In genomic region chr1:35506960-35507901, GRCh38 we compare ENCODE assay signal across 11 cellular contexts. TPM values are rescaled to one million over a fixed set of nuclear protein-coding genes. Genes with fewer than 3 reads are reported as not detected.
DNase-seq lines count a peak whose midpoint lies in the region; ATAC-seq and TF ChIP-seq lines count a peak whose summit lies in the region.
"Had no signal": no experiment of that assay in that cellular context is flagged by ENCODE, and none has a peak within 500 bp of the region (broad histone marks: within the 10 kb centered on the region; RNA-seq: fewer than 3 reads in every experiment).

No MANE protein-coding gene starts in this region.

- no peaks in the 10 kb centered on the region for H3K36me3 ChIP-seq in CD8-positive, alpha-beta T cell (ENCODE audit: insufficient read depth, low read length)

- no peaks in the 10 kb centered on the region for H3K9me3 Mint-ChIP-seq in CD8-positive, alpha-beta T cell
- no peaks in the 10 kb centered on the region for H3K9me3 Mint-ChIP-seq in T-helper 2 cell treated with Interferon-gamma antibody and Interleukin-4, amounts not matched to agents 5 μg/mL and 100 μg/mL, for 36 hours

- H3K27ac ChIP-seq in CD8-positive, alpha-beta T cell (ENCODE audit: low read depth, low read length): peak overlapping the region; percentile 17
- H3K27ac ChIP-seq: neutrophil had no signal

- H3K4me3 ChIP-seq in CD8-positive, alpha-beta T cell (ENCODE audit: low read depth, low read length): no peak overlapping the region

- intact Hi-C loops in CD8-positive, alpha-beta T cell (cut with DNase I, micrococcal nuclease): loop anchor here (2.0 to 5.0 kb wide), 5 partner anchors 32 to 56 kb away; partner anchors contain the start of genes KIAA0319L (in 2 of the 2) and NCDN (in 2 of the 2)

- ATAC-seq in CD8-positive, alpha-beta T cell: peak; percentile 21
- ATAC-seq in GM21529 (IDR thresholded peaks at IDR 0.05; ENCODE audit: unreplicated experiment): peak; percentile 45
- ATAC-seq in esophagus mucosa: peak; percentile 56
- ATAC-seq in HG03521 (IDR thresholded peaks at IDR 0.05; ENCODE audit: unreplicated experiment): no peak

- peaks cover 69% of the 10 kb centered on the region for H3K4me1 Mint-ChIP-seq in CD8-positive, alpha-beta T cell (ENCODE audit: low read depth)
- H3K4me1 Mint-ChIP-seq in T-helper 2 cell treated with Interferon-gamma antibody and Interleukin-4, amounts not matched to agents 5 μg/mL and 100 μg/mL, for 36 hours (ENCODE audit: low read depth): peaks cover 64% of the 10 kb centered on the region

- H3K27me3 Mint-ChIP-seq in CD8-positive, alpha-beta T cell (ENCODE audit: low read depth): no peaks in the 10 kb centered on the region
- H3K27me3 Mint-ChIP-seq in T-helper 2 cell treated with Interferon-gamma antibody and Interleukin-4, amounts not matched to agents 5 μg/mL and 100 μg/mL, for 36 hours (ENCODE audit: low read depth): peaks cover 3% of the 10 kb centered on the region

- peaks cover 14% of the 10 kb centered on the region for H3K36me3 Mint-ChIP-seq in CD8-positive, alpha-beta T cell
- H3K36me3 Mint-ChIP-seq in T-helper 2 cell treated with Interferon-gamma antibody and Interleukin-4, amounts not matched to agents 5 μg/mL and 100 μg/mL, for 36 hours (ENCODE audit: low read depth): peaks cover 35% of the 10 kb centered on the region

- POLR2A ChIA-PET in CD8-positive, alpha-beta T cell (lab: Charles Lee): interaction anchor here (0.6 to 2.0 kb wide), 7 partner anchors 9 to 314 kb away, joined by 3 to 14 read pairs (median 4); partner anchors contain the start of genes KIAA0319L, NCDN and SFPQ

- CTCF ChIA-PET in CD8-positive, alpha-beta T cell (lab: Charles Lee): interaction anchor here (0.7 to 4.7 kb wide), 4 partner anchors 22 to 56 kb away, joined by 3 to 29 read pairs (median 3); no protein-coding TSS in a partner anchor

- DNase-seq in CD8-positive, alpha-beta T cell: peak in 3 of 7 experiments; percentile 6 to 58 (median 25)
- no peak for DNase-seq in T-helper 2 cell treated with Interferon-gamma antibody and Interleukin-4, amounts not matched to agents 5 μg/mL and 100 μg/mL, for 36 hours (ENCODE audit: low spot score)
- DNase-seq in NCI-H2029 treated with DMSO at 0.1 percent for 48 hours (lab: John Stamatoyannopoulos, UW) (no peak), NCI-H1417 (lab: John Stamatoyannopoulos, UW) (no peak), dermis blood vessel endothelial cell (no peak)
- DNase-seq: KBM-7, NCI-H69 had no signal

- H3K4me3 Mint-ChIP-seq in CD8-positive, alpha-beta T cell: peak overlapping the region; percentile 69
- peak overlapping the region; percentile 81 for H3K4me3 Mint-ChIP-seq in T-helper 2 cell treated with Interferon-gamma antibody and Interleukin-4, amounts not matched to agents 5 μg/mL and 100 μg/mL, for 36 hours

- H3K27ac Mint-ChIP-seq in CD8-positive, alpha-beta T cell: peak overlapping the region; percentile 95
- H3K27ac Mint-ChIP-seq in T-helper 2 cell treated with Interferon-gamma antibody and Interleukin-4, amounts not matched to agents 5 μg/mL and 100 μg/mL, for 36 hours: peak overlapping the region; percentile 93

- no peaks in the 10 kb centered on the region for H3K27me3 ChIP-seq in CD8-positive, alpha-beta T cell (ENCODE audit: insufficient read depth, low read length)
- H3K27me3 ChIP-seq: neutrophil had no signal

- TF ChIP-seq CTCF in CD8-positive, alpha-beta T cell (IDR thresholded peaks at IDR 0.05): no peak

- H3K4me1 ChIP-seq in CD8-positive, alpha-beta T cell (ENCODE audit: insufficient read depth, low read length): peaks cover 33% of the 10 kb centered on the region

- no peaks in the 10 kb centered on the region for H3K9me3 ChIP-seq in CD8-positive, alpha-beta T cell (ENCODE audit: low read length)
- H3K9me3 ChIP-seq: neutrophil had no signal

RNA-seq across cellular contexts. Expression of gene KIAA0319L, which starts 50.0 kb away (rescaled TPM):
- total RNA-seq in CD8-positive, alpha-beta T cell: 10 to 100 TPM; 37.0 to 39.8 TPM
- total RNA-seq in esophagus mucosa (28.2 TPM), dermis blood vessel endothelial cell (62.2 and 80.5 TPM in 2 replicates)

RNA-seq across cellular contexts. Expression of gene NCDN, which starts 50.4 kb away (rescaled TPM):
- 10 to 100 TPM in 1 of 2 experiments, 1 to 10 TPM in 1; 9.1 to 10.3 TPM for total RNA-seq in CD8-positive, alpha-beta T cell
- total RNA-seq in esophagus mucosa (10.6 TPM), dermis blood vessel endothelial cell (11.9 and 23.1 TPM in 2 replicates)
